In genomic region chr12:101697930-101698781, GRCh38 we compare ENCODE assay signal across 8 cellular contexts. TPM values are rescaled to one million over a fixed set of nuclear protein-coding genes. Genes with fewer than 3 reads are reported as not detected.
DNase-seq lines count a peak whose midpoint lies in the region; ATAC-seq, FAIRE-seq and TF ChIP-seq lines count a peak whose summit lies in the region.

No MANE protein-coding gene starts in this region.

- H3K9me3 Mint-ChIP-seq in CD4-positive, alpha-beta T cell, result no peaks in the 10 kb centered on the region

- POLR2A ChIA-PET in CD4-positive, alpha-beta T cell (lab: Charles Lee), result interaction anchor here (0.8 to 1.2 kb wide), 3 partner anchors 15 to 132 kb away, joined by 3 to 5 read pairs (median 4); partner anchors contain the start of gene GNPTAB

- H3K27me3 ChIP-seq in CD4-positive, alpha-beta T cell (ENCODE audit: control insufficient read depth, insufficient read depth, low read length), result no peaks in the 10 kb centered on the region
- no peaks in the 10 kb centered on the region for H3K27me3 ChIP-seq in right atrium auricular region
- H3K27me3 ChIP-seq in pancreas, result no peaks in the 10 kb centered on the region

- 0% methylated on average over 46 to 67 of the region's 67 CpGs for WGBS in pancreas, 2 donors

- peaks cover 46% of the 10 kb centered on the region for H3K4me1 Mint-ChIP-seq in CD4-positive, alpha-beta T cell (ENCODE audit: low read depth)

- peak overlapping the region; percentile 69 to 76 for H3K4me3 ChIP-seq in right atrium auricular region
- H3K4me3 ChIP-seq in pancreas, result peak overlapping the region; percentile 84 to 94 (median 90)

- CTCF ChIA-PET in CD4-positive, alpha-beta T cell (lab: Charles Lee), result interaction anchor here (1.0 to 1.3 kb wide), 2 partner anchors 61 to 126 kb away, joined by 3 read pairs; no protein-coding TSS in a partner anchor

- H3K9me3 ChIP-seq in CD4-positive, alpha-beta T cell (ENCODE audit: control insufficient read depth, low read length), result no peaks in the 10 kb centered on the region
- peaks cover 0 to 4% of the 10 kb centered on the region in 2 donors for H3K9me3 ChIP-seq in right atrium auricular region
- H3K9me3 ChIP-seq in pancreas, result no peaks in the 10 kb centered on the region

- H3K4me1 ChIP-seq in right atrium auricular region (peaks cover 0 to 34% of the 10 kb centered on the region in 2 donors), pancreas (peaks cover 8 to 25% (median 9%) of the 10 kb centered on the region in 3 donors)

- intact Hi-C loops in CD4-positive, alpha-beta T cell (cut with DNase I, micrococcal nuclease), result loop anchor here in 1 of 2 experiments (5.0 kb wide), 1 partner anchor 134 kb away; the partner anchor contains the start of gene GNPTAB
- intact Hi-C loops in pancreas (cut with DNase I), result no loop called here

- no peak for FAIRE-seq in pancreas (lab: Jason Lieb, UNC)

- peak in 2 of 10 experiments; percentile 3 to 35 for DNase-seq in CD4-positive, alpha-beta T cell
- DNase-seq in OCI-M1 (lab: John Stamatoyannopoulos, UW) (peak; percentile 88), right atrium auricular region (ENCODE audit: low spot score) (peak; percentile 63), pancreas (peak; percentile 40 to 85 (median 59)), NCI-H1694 treated with DMSO at 0.1 percent for 48 hours (lab: John Stamatoyannopoulos, UW) (no peak)

- peak; percentile 25 for ATAC-seq in CD4-positive, alpha-beta T cell (ENCODE audit: poor library complexity)
- ATAC-seq in GM18909 (IDR thresholded peaks at IDR 0.05; ENCODE audit: poor library complexity, unreplicated experiment), result peak; percentile 40
- ATAC-seq in HG03097 (IDR thresholded peaks at IDR 0.05; ENCODE audit: low FRiP score, unreplicated experiment), result peak; percentile 35
- ATAC-seq in pancreas, result peak; percentile 46 to 64 (median 54)

- H3K27ac ChIP-seq in CD4-positive, alpha-beta T cell (ENCODE audit: low read depth, low read length), result no peak overlapping the region
- H3K27ac ChIP-seq in angular gyrus (ENCODE audit: low read depth, low read length) (peak overlapping the region; percentile 90), right atrium auricular region (peak overlapping the region; percentile 92 to 94), pancreas (peak overlapping the region; percentile 79 to 93 (median 86))

- TF ChIP-seq CTCF in CD4-positive, alpha-beta T cell (IDR thresholded peaks at IDR 0.05), result no peak
- TF ChIP-seq CTCF in right atrium auricular region (IDR thresholded peaks at IDR 0.05) (no peak), pancreas (IDR thresholded peaks at IDR 0.05) (no peak)

- no peaks in the 10 kb centered on the region for H3K27me3 Mint-ChIP-seq in CD4-positive, alpha-beta T cell

- peak overlapping the region; percentile 95 for H3K4me3 Mint-ChIP-seq in CD4-positive, alpha-beta T cell

- H3K27ac Mint-ChIP-seq in CD4-positive, alpha-beta T cell, result peak overlapping the region; percentile 80

- peaks cover 12% of the 10 kb centered on the region for H3K36me3 Mint-ChIP-seq in CD4-positive, alpha-beta T cell (ENCODE audit: low read depth)

- H3K36me3 ChIP-seq in right atrium auricular region, result no peaks in the 10 kb centered on the region
- no peaks in the 10 kb centered on the region for H3K36me3 ChIP-seq in pancreas

RNA-seq across cellular contexts. Expression of gene CHPT1, which starts 0.7 kb away (rescaled TPM):
- 10 to 100 TPM; 10.8 to 11.9 TPM for total RNA-seq in CD4-positive, alpha-beta T cell
- total RNA-seq in right atrium auricular region, result 100 to 1,000 TPM in 1 of 2 donors, 10 to 100 TPM in 1; 97.9 to 137 TPM
- 10 to 100 TPM; 11.4 to 27.3 (median 14.4) TPM for total RNA-seq in pancreas
- 10 to 100 TPM; 10.3 to 14.0 TPM for polyA plus RNA-seq in pancreas

RNA-seq across cellular contexts. Expression of gene SYCP3, which starts 41.1 kb away (rescaled TPM):
- under 1 TPM; 0.22 to 0.34 TPM for total RNA-seq in CD4-positive, alpha-beta T cell
- total RNA-seq in right atrium auricular region (not detected), pancreas (under 1 TPM in 3 of 6 donors, not detected in 3; 0.06 to 0.25 (median 0.15) TPM)
- polyA plus RNA-seq in pancreas, result under 1 TPM; 0.30 to 0.31 TPM
